Comparison of ENCODE assay signal across 1 cellular context in genomic region chr4:113725963-113726362, GRCh38.
TF ChIP-seq lines count a peak whose summit lies in the region.

No MANE protein-coding gene starts in this region.

TF ChIP-seq in GM12878, 131 proteins besides CTCF, POLR2A, EP300 and RAD21 (continued from another document):
- TF ChIP-seq SMAD1 (IDR thresholded peaks at IDR 0.05; ENCODE audit: low read depth, partially characterized antibody) (no peak), GATAD2B (conservative IDR thresholded peaks at IDR 0.05; ENCODE audit: low read depth) (no peak), JUNB (IDR thresholded peaks at IDR 0.05) (no peak), SKIL (IDR thresholded peaks at IDR 0.05; ENCODE audit: low read depth, poor library complexity, severe bottlenecking) (no peak), SIN3A (IDR thresholded peaks at IDR 0.05; ENCODE audit: low read depth, low read length) (no peak), WRNIP1 (IDR thresholded peaks at IDR 0.05; ENCODE audit: borderline replicate concordance, low read depth, low read length) (no peak), SUPT20H (IDR thresholded peaks at IDR 0.05; ENCODE audit: borderline replicate concordance, control insufficient read depth, low read depth, low read length) (no peak), TCF12 (IDR thresholded peaks at IDR 0.05; ENCODE audit: low read depth, low read length) (no peak), RFX5 (IDR thresholded peaks at IDR 0.05; ENCODE audit: low read depth, low read length) (no peak), BRCA1 (IDR thresholded peaks at IDR 0.05; ENCODE audit: low read depth, low read length) (no peak), EGR1 (IDR thresholded peaks at IDR 0.05; ENCODE audit: borderline replicate concordance in 1 of 2, low read depth in 2 of 2, low read length in 2 of 2) (no peak), SP1 (IDR thresholded peaks at IDR 0.05; ENCODE audit: low read depth, low read length) (no peak), SUZ12 (IDR thresholded peaks at IDR 0.05; ENCODE audit: unreplicated experiment) (no peak)
TF ChIP-seq in GM12878: peak in this region for 0.
